8 cellular contexts compared by ENCODE assay signal in the genomic region with DNA sequence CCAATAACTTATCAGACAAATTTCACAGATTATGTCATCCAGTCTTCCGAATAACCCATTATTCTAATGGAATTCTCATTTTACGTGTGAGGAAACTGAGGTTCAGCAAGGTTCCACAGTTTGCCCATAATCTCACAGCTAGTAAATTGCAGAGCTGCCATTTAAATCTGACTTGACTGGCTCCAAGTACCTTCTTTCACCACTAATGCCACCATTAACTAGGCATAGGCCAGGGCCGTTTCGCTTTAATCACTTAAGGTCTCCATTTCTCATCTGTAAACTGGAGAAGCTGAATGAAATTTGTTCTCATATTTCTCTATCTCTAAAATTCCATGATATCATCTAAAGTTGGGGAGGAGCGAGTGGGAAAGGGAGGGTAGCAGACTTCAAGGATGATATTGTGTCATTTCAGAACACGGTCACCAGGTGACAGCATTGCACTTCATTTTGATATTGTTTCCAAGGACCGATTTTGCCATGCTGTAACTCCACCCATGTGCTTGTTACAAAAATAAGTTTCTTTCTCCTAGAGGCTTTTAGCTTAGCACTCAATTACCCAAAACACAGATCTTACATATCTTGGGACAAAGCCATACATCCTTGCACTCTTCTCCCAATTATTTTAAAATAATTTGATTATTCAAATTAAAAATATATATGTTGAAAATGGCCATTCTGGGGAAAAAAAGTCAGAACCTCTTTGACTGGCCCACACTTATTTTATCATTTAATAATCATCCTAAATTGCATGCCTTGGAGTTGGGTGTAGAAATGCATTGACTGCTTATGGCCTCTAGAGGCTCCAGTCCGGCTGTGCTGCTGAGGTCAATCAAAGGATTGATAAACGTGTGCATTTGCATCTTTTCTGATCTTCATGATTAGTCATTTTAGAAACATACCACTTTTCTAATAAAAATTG.
DNase-seq lines count a peak whose midpoint lies in the region; ATAC-seq, FAIRE-seq and TF ChIP-seq lines count a peak whose summit lies in the region.

No MANE protein-coding gene starts in this region.

- H3K4me1 Mint-ChIP-seq in effector memory CD8-positive, alpha-beta T cell (ENCODE audit: low read depth in 2 of 2) = peaks cover 0 to 2% of the 10 kb centered on the region in 2 donors
- H3K4me1 Mint-ChIP-seq in naive thymus-derived CD8-positive, alpha-beta T cell = peaks cover 2 to 6% (median 3%) of the 10 kb centered on the region in 4 donors

- no peak for FAIRE-seq in RCC 7860 (lab: Jason Lieb, UNC)

- H3K9me3 ChIP-seq in gastroesophageal sphincter = no peaks in the 10 kb centered on the region

- no peaks in the 10 kb centered on the region for H3K9me3 Mint-ChIP-seq in effector memory CD8-positive, alpha-beta T cell
- no peaks in the 10 kb centered on the region for H3K9me3 Mint-ChIP-seq in naive thymus-derived CD8-positive, alpha-beta T cell

- 37 to 41% methylated on average over 6 to 9 of the region's 9 CpGs for WGBS in gastroesophageal sphincter (ENCODE audit: low coverage in 1 of 2), 2 donors

- peak; percentile 15; the same call in 1 of the 2 replicates for TF ChIP-seq RAD21 in Ishikawa (IDR thresholded peaks at IDR 0.05; ENCODE audit: low read depth)

- H3K36me3 Mint-ChIP-seq in effector memory CD8-positive, alpha-beta T cell (ENCODE audit: insufficient read depth) = no peaks in the 10 kb centered on the region
- no peaks in the 10 kb centered on the region for H3K36me3 Mint-ChIP-seq in naive thymus-derived CD8-positive, alpha-beta T cell

- no peak overlapping the region for H3K4me3 ChIP-seq in gastroesophageal sphincter

- DNase-seq in EH (ENCODE audit: low read depth) = peak; percentile 1
- peak; percentile 16 for DNase-seq in GM20000 (ENCODE audit: low spot score)
- peak; percentile 12 for DNase-seq in RCC 7860 (ENCODE audit: low spot score)
- no peak for DNase-seq in effector memory CD8-positive, alpha-beta T cell
- DNase-seq in naive thymus-derived CD8-positive, alpha-beta T cell = peak in 8 of 10 donors; percentile 8 to 47 (median 28)
- DNase-seq in activated CD8-positive, alpha-beta memory T cell treated with anti-CD3 and anti-CD28 coated beads, Interleukin-2, amount 50 U/mL, for 48 hours = no peak

- H3K27me3 Mint-ChIP-seq in effector memory CD8-positive, alpha-beta T cell = peaks cover 9 to 10% of the 10 kb centered on the region in 2 donors
- peaks cover 0 to 15% (median 3%) of the 10 kb centered on the region in 5 donors for H3K27me3 Mint-ChIP-seq in naive thymus-derived CD8-positive, alpha-beta T cell

- H3K27me3 ChIP-seq in gastroesophageal sphincter = peaks cover 4% of the 10 kb centered on the region

- no peak overlapping the region for H3K27ac Mint-ChIP-seq in effector memory CD8-positive, alpha-beta T cell
- H3K27ac Mint-ChIP-seq in naive thymus-derived CD8-positive, alpha-beta T cell = no peak overlapping the region

- H3K4me1 ChIP-seq in gastroesophageal sphincter = no peaks in the 10 kb centered on the region

- no peak for TF ChIP-seq EP300 in Ishikawa (IDR thresholded peaks at IDR 0.05; ENCODE audit: borderline replicate concordance)
- no peak for TF ChIP-seq EP300 in gastroesophageal sphincter (IDR thresholded peaks at IDR 0.05)

- TF ChIP-seq CTCF in GM20000 (IDR thresholded peaks at IDR 0.05; ENCODE audit: extremely low read depth, missing control alignments) (peak; percentile 69), gastroesophageal sphincter (IDR thresholded peaks at IDR 0.05) (peak in 2 of 4 experiments; percentile 16 to 39)

- TF ChIP-seq POLR2A in gastroesophageal sphincter (IDR thresholded peaks at IDR 0.05) = no peak

- POLR2A ChIA-PET in naive thymus-derived CD8-positive, alpha-beta T cell (lab: Charles Lee) = no interaction called here

- H3K27ac ChIP-seq in gastroesophageal sphincter = no peak overlapping the region

- no peak overlapping the region for H3K4me3 Mint-ChIP-seq in effector memory CD8-positive, alpha-beta T cell
- no peak overlapping the region for H3K4me3 Mint-ChIP-seq in naive thymus-derived CD8-positive, alpha-beta T cell

- H3K36me3 ChIP-seq in gastroesophageal sphincter = no peaks in the 10 kb centered on the region

- ATAC-seq in effector memory CD8-positive, alpha-beta T cell (replicated peaks) = peak; percentile 26
- peak; percentile 64 to 76 for ATAC-seq in naive thymus-derived CD8-positive, alpha-beta T cell
- ATAC-seq in gastroesophageal sphincter = no peak

TF ChIP-seq in Ishikawa, 13 proteins besides CTCF, POLR2A, EP300 and RAD21:
- TF ChIP-seq TAF1 (IDR thresholded peaks at IDR 0.05; ENCODE audit: low read depth) (no peak), CEBPB (IDR thresholded peaks at IDR 0.05) (no peak), TEAD4 (IDR thresholded peaks at IDR 0.05) (no peak)

Comparison
In these comparisons a context has a peak if more than half of its experiments do, and no peak if none do; other contexts are left out.
1. DNase-seq: peak in EH (single experiment), GM20000 (single experiment), RCC 7860 (single experiment) and naive thymus-derived CD8-positive, alpha-beta T cell (8 of 10); none in effector memory CD8-positive, alpha-beta T cell (0 of 3) and activated CD8-positive, alpha-beta memory T cell treated with anti-CD3 and anti-CD28 coated beads, Interleukin-2, amount 50 U/mL, for 48 hours (single experiment).